ENCODE assay signal across 6 cellular contexts in the genomic region with DNA sequence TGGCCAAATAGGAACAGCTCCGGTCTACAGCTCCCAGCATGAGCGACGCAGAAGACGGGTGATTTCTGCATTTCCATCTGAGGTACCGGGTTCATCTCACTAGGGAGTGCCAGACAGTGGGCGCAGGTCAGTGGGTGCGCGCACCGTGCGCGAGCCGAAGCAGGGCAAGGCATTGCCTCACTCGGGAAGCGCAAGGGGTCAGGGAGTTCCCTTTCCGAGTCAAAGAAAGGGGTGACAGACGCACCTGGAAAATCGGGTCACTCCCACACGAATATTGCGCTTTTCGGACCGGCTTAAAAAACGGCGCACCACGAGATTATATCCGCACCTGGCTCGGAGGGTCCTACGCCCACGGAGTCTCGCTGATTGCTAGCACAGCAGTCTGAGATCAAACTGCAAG. TPM values are rescaled to one million over a fixed set of nuclear protein-coding genes. Genes with fewer than 3 reads are reported as not detected.
"Had no signal": no experiment of that assay in that cellular context is flagged by ENCODE, and none has a peak within 500 bp of the region (broad histone marks: within the 10 kb centered on the region; RNA-seq: fewer than 3 reads in every experiment).

No MANE protein-coding gene starts in this region.

RNA-seq across cellular contexts. Expression of gene AGMO, which starts 14.5 kb away (rescaled TPM):
- total RNA-seq: activated CD4-positive, alpha-beta memory T cell treated with anti-CD3 and anti-CD28 coated beads for 36 hours; activated CD4-positive, alpha-beta T cell treated with anti-CD3 and anti-CD28 coated beads, Interleukin-2, amount 10 ng/mL, durations not matched to agents 7 days and 5 days; activated naive CD4-positive, alpha-beta T cell treated with anti-CD3 and anti-CD28 coated beads, Interleukin-2, amount 50 U/mL, for 72 hours; activated T-cell treated with anti-CD3 and anti-CD28 coated beads, Interleukin-2, amount 50 U/mL, for 4 hours; ascending aorta; T-cell had no signal
